ENCODE assay signal across 12 cellular contexts in genomic region chr7:76492139-76492538, GRCh38. TPM values are rescaled to one million over a fixed set of nuclear protein-coding genes. Genes with fewer than 3 reads are reported as not detected.
"Had no signal": no experiment of that assay in that cellular context is flagged by ENCODE, and none has a peak within 500 bp of the region (broad histone marks: within the 10 kb centered on the region; RNA-seq: fewer than 3 reads in every experiment).

No MANE protein-coding gene starts in this region.

RNA-seq across cellular contexts. Expression of gene UPK3B, which starts 18.2 kb away (rescaled TPM):
- total RNA-seq: epithelial cell of proximal tubule, frontal cortex, kidney epithelial cell had no signal
- polyA plus RNA-seq: endothelial cell of umbilical vein, fibroblast of lung, immature natural killer cell had no signal

RNA-seq across cellular contexts. Expression of gene SPDYE16, which starts 51.0 kb away (rescaled TPM):
- total RNA-seq: dermis blood vessel endothelial cell, epithelial cell of proximal tubule, fibroblast of villous mesenchyme, foreskin keratinocyte, kidney epithelial cell, left ventricle myocardium superior, lung microvascular endothelial cell, mesenteric fat pad had no signal
- polyA plus RNA-seq: fibroblast of lung, foreskin keratinocyte had no signal
